In genomic region chr3:32292085-32292796, GRCh38 we compare ENCODE assay signal across 16 cellular contexts. TPM values are rescaled to one million over a fixed set of nuclear protein-coding genes. Genes with fewer than 3 reads are reported as not detected.
A peak's percentile ranks its signal among the peaks of the same experiment; 100 is the strongest.
DNase-seq lines count a peak whose midpoint lies in the region; TF ChIP-seq lines count a peak whose summit lies in the region.
"Had no signal": no experiment of that assay in that cellular context is flagged by ENCODE, and none has a peak within 500 bp of the region (broad histone marks: within the 10 kb centered on the region; RNA-seq: fewer than 3 reads in every experiment).

No MANE protein-coding gene starts in this region.

- H3K4me2 ChIP-seq in parathyroid adenoma (ENCODE audit: low read length) = peak overlapping the region; percentile 47

- H3K4me3 Mint-ChIP-seq in activated CD4-positive, alpha-beta memory T cell treated with anti-CD3 and anti-CD28 coated beads for 36 hours = no peak overlapping the region
- H3K4me3 Mint-ChIP-seq in activated CD4-positive, alpha-beta memory T cell treated with anti-CD3 and anti-CD28 coated beads, Interleukin-2, amount 10 ng/mL, durations not matched to agents 7 days and 5 days = no peak overlapping the region
- H3K4me3 Mint-ChIP-seq in endodermal cell = no peak overlapping the region

- H3K27ac Mint-ChIP-seq in activated CD4-positive, alpha-beta memory T cell treated with anti-CD3 and anti-CD28 coated beads for 36 hours = peak overlapping the region; percentile 35
- no peak overlapping the region for H3K27ac Mint-ChIP-seq in activated CD4-positive, alpha-beta memory T cell treated with anti-CD3 and anti-CD28 coated beads, Interleukin-2, amount 10 ng/mL, durations not matched to agents 7 days and 5 days
- H3K27ac Mint-ChIP-seq in endodermal cell = no peak overlapping the region

- H3K4me1 ChIP-seq in endodermal cell (ENCODE audit: control insufficient read depth, insufficient read depth, low read length) (no peaks in the 10 kb centered on the region), parathyroid adenoma (peaks cover 58% of the 10 kb centered on the region), left ventricle myocardium inferior (peaks cover 10% of the 10 kb centered on the region)
- H3K4me1 ChIP-seq: HAP-1 had no signal

- DNase-seq in activated CD4-positive, alpha-beta memory T cell treated with anti-CD3 and anti-CD28 coated beads for 36 hours = no peak
- DNase-seq in activated CD4-positive, alpha-beta memory T cell treated with anti-CD3 and anti-CD28 coated beads, Interleukin-2, amount 10 ng/mL, durations not matched to agents 7 days and 5 days = no peak
- peak; percentile 21 for DNase-seq in SW480 (ENCODE audit: low spot score)
- peak; percentile 8 for DNase-seq in endodermal cell
- DNase-seq in activated CD8-positive, alpha-beta memory T cell treated with anti-CD3 and anti-CD28 coated beads for 24 hours = no peak
- DNase-seq in NCI-H2196 (lab: John Stamatoyannopoulos, UW; ENCODE audit: unreplicated experiment) = no peak
- no peak for DNase-seq in left ventricle myocardium inferior
- DNase-seq: DMS153; NCI-H146; NCI-H226; NCI-H69; NK-92 treated with Interleukin-12 subunit alpha and Interleukin-12 subunit beta, amount 100 ng/mL, for 24 hours had no signal

- H3K4me3 ChIP-seq in endodermal cell (ENCODE audit: low read length) = no peak overlapping the region
- no peak overlapping the region for H3K4me3 ChIP-seq in parathyroid adenoma (ENCODE audit: low read depth, low read length)
- H3K4me3 ChIP-seq in left ventricle myocardium inferior = no peak overlapping the region
- H3K4me3 ChIP-seq: BLaER1 treated with 17β-estradiol and CSF1 and Interleukin-3, amounts not matched to agents 10 nM and 100 nM; HAP-1 had no signal

- peak overlapping the region; percentile 51 for H2AFZ ChIP-seq in parathyroid adenoma

- H3K79me2 ChIP-seq in parathyroid adenoma = peaks cover 33% of the 10 kb centered on the region

- WGBS in endodermal cell (ENCODE audit: insufficient coverage in 1 of 2, insufficient read length in 1 of 2), 2 experiments = 93 to 100% methylated on average over 6 to 7 of the region's 7 CpGs

- intact Hi-C loops in activated CD4-positive, alpha-beta memory T cell treated with anti-CD3 and anti-CD28 coated beads for 36 hours (cut with micrococcal nuclease) = no loop called here
- intact Hi-C loops in left ventricle myocardium inferior (cut with micrococcal nuclease) = loop anchor here (10.0 kb wide), 1 partner anchor 103 kb away; the partner anchor contains the start of gene CMTM7

- no peaks in the 10 kb centered on the region for H3K36me3 ChIP-seq in endodermal cell (ENCODE audit: control insufficient read depth, insufficient read depth, low read length)
- H3K36me3 ChIP-seq in parathyroid adenoma (ENCODE audit: control insufficient read depth, insufficient read depth, low read length) = no peaks in the 10 kb centered on the region
- H3K36me3 ChIP-seq in left ventricle myocardium inferior = no peaks in the 10 kb centered on the region
- H3K36me3 ChIP-seq: BLaER1 treated with 17β-estradiol and CSF1 and Interleukin-3, amounts not matched to agents 10 nM and 100 nM; HAP-1 had no signal

- H3K27ac ChIP-seq in endodermal cell (ENCODE audit: low read depth, low read length) (no peak overlapping the region), parathyroid adenoma (peak overlapping the region; percentile 91), left ventricle myocardium inferior (replicated peaks) (no peak overlapping the region)
- H3K27ac ChIP-seq: 22Rv1; BLaER1 treated with 17β-estradiol and CSF1 and Interleukin-3, amounts not matched to agents 10 nM and 100 nM had no signal

- H3K27me3 ChIP-seq in endodermal cell (ENCODE audit: control insufficient read depth, insufficient read depth, low read length, poor library complexity, severe bottlenecking) = no peaks in the 10 kb centered on the region
- H3K27me3 ChIP-seq in parathyroid adenoma (ENCODE audit: control insufficient read depth, insufficient read depth, low read length) = no peaks in the 10 kb centered on the region
- H3K27me3 ChIP-seq in left ventricle myocardium inferior (ENCODE audit: low read depth) = no peaks in the 10 kb centered on the region
- H3K27me3 ChIP-seq: BLaER1 treated with 17β-estradiol and CSF1 and Interleukin-3, amounts not matched to agents 10 nM and 100 nM had no signal

- no peaks in the 10 kb centered on the region for H3K9me3 Mint-ChIP-seq in activated CD4-positive, alpha-beta memory T cell treated with anti-CD3 and anti-CD28 coated beads for 36 hours
- H3K9me3 Mint-ChIP-seq in activated CD4-positive, alpha-beta memory T cell treated with anti-CD3 and anti-CD28 coated beads, Interleukin-2, amount 10 ng/mL, durations not matched to agents 7 days and 5 days = no peaks in the 10 kb centered on the region
- no peaks in the 10 kb centered on the region for H3K9me3 Mint-ChIP-seq in endodermal cell

- peaks cover 32% of the 10 kb centered on the region for H3K4me1 Mint-ChIP-seq in activated CD4-positive, alpha-beta memory T cell treated with anti-CD3 and anti-CD28 coated beads for 36 hours (ENCODE audit: low read depth)
- peaks cover 24% of the 10 kb centered on the region for H3K4me1 Mint-ChIP-seq in activated CD4-positive, alpha-beta memory T cell treated with anti-CD3 and anti-CD28 coated beads, Interleukin-2, amount 10 ng/mL, durations not matched to agents 7 days and 5 days
- no peaks in the 10 kb centered on the region for H3K4me1 Mint-ChIP-seq in endodermal cell

- POLR2A ChIA-PET in activated CD4-positive, alpha-beta memory T cell treated with anti-CD3 and anti-CD28 coated beads for 36 hours (lab: Charles Lee) = interaction anchor here (0.7 kb wide), 1 partner anchor 42 kb away, joined by 3 read pairs; no protein-coding TSS in a partner anchor
- POLR2A ChIA-PET in activated CD4-positive, alpha-beta memory T cell treated with anti-CD3 and anti-CD28 coated beads, Interleukin-2, amount 10 ng/mL, durations not matched to agents 7 days and 5 days (lab: Charles Lee) = no interaction called here

- CTCF ChIA-PET in activated CD4-positive, alpha-beta memory T cell treated with anti-CD3 and anti-CD28 coated beads for 36 hours (lab: Charles Lee) = interaction anchor here (0.8 to 2.0 kb wide), 4 partner anchors 43 to 116 kb away, joined by 3 to 8 read pairs (median 4); no protein-coding TSS in a partner anchor
- CTCF ChIA-PET in activated CD4-positive, alpha-beta memory T cell treated with anti-CD3 and anti-CD28 coated beads, Interleukin-2, amount 10 ng/mL, durations not matched to agents 7 days and 5 days (lab: Charles Lee) = interaction anchor here (0.8 to 1.6 kb wide), 4 partner anchors 11 to 115 kb away, joined by 3 to 6 read pairs (median 4); no protein-coding TSS in a partner anchor

- TF ChIP-seq CTCF in endodermal cell (conservative IDR thresholded peaks at IDR 0.05) = no peak
- no peak for TF ChIP-seq CTCF in parathyroid adenoma (IDR thresholded peaks at IDR 0.05)
- no peak for TF ChIP-seq CTCF in left ventricle myocardium inferior (IDR thresholded peaks at IDR 0.05; ENCODE audit: borderline replicate concordance)

- no peaks in the 10 kb centered on the region for H3K36me3 Mint-ChIP-seq in activated CD4-positive, alpha-beta memory T cell treated with anti-CD3 and anti-CD28 coated beads for 36 hours
- H3K36me3 Mint-ChIP-seq in activated CD4-positive, alpha-beta memory T cell treated with anti-CD3 and anti-CD28 coated beads, Interleukin-2, amount 10 ng/mL, durations not matched to agents 7 days and 5 days (ENCODE audit: low read depth) = no peaks in the 10 kb centered on the region
- no peaks in the 10 kb centered on the region for H3K36me3 Mint-ChIP-seq in endodermal cell (ENCODE audit: low read depth)

- H3K9me3 ChIP-seq in endodermal cell (ENCODE audit: control insufficient read depth, low read length) = no peaks in the 10 kb centered on the region
- no peaks in the 10 kb centered on the region for H3K9me3 ChIP-seq in parathyroid adenoma (ENCODE audit: control insufficient read depth, low read length)
- no peaks in the 10 kb centered on the region for H3K9me3 ChIP-seq in left ventricle myocardium inferior (replicated peaks)
- H3K9me3 ChIP-seq: BLaER1 treated with 17β-estradiol and CSF1 and Interleukin-3, amounts not matched to agents 10 nM and 100 nM; HAP-1 had no signal

- H3K9ac ChIP-seq in endodermal cell (ENCODE audit: extremely low read depth, low read length, poor library complexity, severe bottlenecking) (no peak overlapping the region), parathyroid adenoma (no peak overlapping the region)
- H3K9ac ChIP-seq: BLaER1 treated with 17β-estradiol and CSF1 and Interleukin-3, amounts not matched to agents 10 nM and 100 nM had no signal

- no peaks in the 10 kb centered on the region for H3K27me3 Mint-ChIP-seq in activated CD4-positive, alpha-beta memory T cell treated with anti-CD3 and anti-CD28 coated beads for 36 hours
- H3K27me3 Mint-ChIP-seq in activated CD4-positive, alpha-beta memory T cell treated with anti-CD3 and anti-CD28 coated beads, Interleukin-2, amount 10 ng/mL, durations not matched to agents 7 days and 5 days = no peaks in the 10 kb centered on the region
- H3K27me3 Mint-ChIP-seq in endodermal cell (ENCODE audit: insufficient read depth) = no peaks in the 10 kb centered on the region

RNA-seq across cellular contexts. Expression of gene CMTM8, which starts 53.8 kb away (rescaled TPM):
- total RNA-seq in activated CD4-positive, alpha-beta memory T cell treated with anti-CD3 and anti-CD28 coated beads for 36 hours = 10 to 100 TPM; 11.6 to 13.0 TPM
- total RNA-seq in activated CD4-positive, alpha-beta memory T cell treated with anti-CD3 and anti-CD28 coated beads, Interleukin-2, amount 10 ng/mL, durations not matched to agents 7 days and 5 days = 1 to 10 TPM; 5.7 to 6.2 TPM
- total RNA-seq in endodermal cell (10 to 100 TPM in 1 of 2 donors, 1 to 10 TPM in 1; 5.8 to 11.6 TPM), left ventricle myocardium inferior (5.7 TPM)
- 6.5 TPM for polyA plus RNA-seq in endodermal cell (2013, experiment 1 of 2)
- 5.8 TPM for polyA plus RNA-seq in endodermal cell (2013, experiment 2 of 2)

Comparison
In these comparisons a context has a peak if more than half of its experiments do, and no peak if none do; other contexts are left out.
1. DNase-seq: peak in SW480 (single experiment) and endodermal cell (single experiment); none in activated CD4-positive, alpha-beta memory T cell treated with anti-CD3 and anti-CD28 coated beads for 36 hours (single experiment), activated CD4-positive, alpha-beta memory T cell treated with anti-CD3 and anti-CD28 coated beads, Interleukin-2, amount 10 ng/mL, durations not matched to agents 7 days and 5 days (single experiment), activated CD8-positive, alpha-beta memory T cell treated with anti-CD3 and anti-CD28 coated beads for 24 hours (single experiment), NCI-H2196 (single experiment) and left ventricle myocardium inferior (single experiment).